20 cellular contexts compared by ENCODE assay signal in genomic region chr12:57145460-57146059, GRCh38. TPM values are rescaled to one million over a fixed set of nuclear protein-coding genes. Genes with fewer than 3 reads are reported as not detected.
DNase-seq lines count a peak whose midpoint lies in the region; ATAC-seq and TF ChIP-seq lines count a peak whose summit lies in the region.
"Had no signal": no experiment of that assay in that cellular context is flagged by ENCODE, and none has a peak within 500 bp of the region (broad histone marks: within the 10 kb centered on the region; RNA-seq: fewer than 3 reads in every experiment).

No MANE protein-coding gene starts in this region.

- no peaks in the 10 kb centered on the region for H3K27me3 Mint-ChIP-seq in dendritic cell treated with granulocyte-macrophage colony-stimulating factor and Interleukin-4, amounts not matched to agents 40 ng/mL and 50 ng/mL, for 4 days
- H3K27me3 Mint-ChIP-seq in activated T-helper 17 cell treated with anti-CD3 and anti-CD28 coated beads, Interleukin-2, amount 50 U/mL, for 72 hours: no peaks in the 10 kb centered on the region
- H3K27me3 Mint-ChIP-seq: stimulated activated memory B cell treated with anti-CD40 and anti-IgM and Interleukin-4, amounts not matched to agents 10 μg/mL and 1 μg/mL and 100 μg/mL, for 72 hours had no signal

- no peak for ATAC-seq in activated T-helper 17 cell treated with anti-CD3 and anti-CD28 coated beads, Interleukin-2, amount 50 U/mL, for 72 hours (replicated peaks)
- ATAC-seq in HG02938 (IDR thresholded peaks at IDR 0.05; ENCODE audit: unreplicated experiment): no peak
- ATAC-seq: stimulated activated memory B cell treated with anti-CD40 and anti-IgM and Interleukin-4, amounts not matched to agents 10 μg/mL and 1 μg/mL and 100 μg/mL, for 72 hours had no signal

- no peaks in the 10 kb centered on the region for H3K9me3 Mint-ChIP-seq in dendritic cell treated with granulocyte-macrophage colony-stimulating factor and Interleukin-4, amounts not matched to agents 40 ng/mL and 50 ng/mL, for 4 days
- no peaks in the 10 kb centered on the region for H3K9me3 Mint-ChIP-seq in activated T-helper 17 cell treated with anti-CD3 and anti-CD28 coated beads, Interleukin-2, amount 50 U/mL, for 72 hours
- H3K9me3 Mint-ChIP-seq: activated naive CD4-positive, alpha-beta T cell treated with anti-CD3 and anti-CD28 coated beads for 36 hours; stimulated activated memory B cell treated with anti-CD40 and anti-IgM and Interleukin-4, amounts not matched to agents 10 μg/mL and 1 μg/mL and 100 μg/mL, for 72 hours had no signal

- CTCF ChIA-PET in RWPE1 (lab: Yijun Ruan, JAX): interaction anchor here (0.8 kb wide), 1 partner anchor 21 kb away, joined by 3 read pairs; no protein-coding TSS in a partner anchor

- H3K27ac Mint-ChIP-seq in dendritic cell treated with granulocyte-macrophage colony-stimulating factor and Interleukin-4, amounts not matched to agents 40 ng/mL and 50 ng/mL, for 4 days: peak overlapping the region; percentile 17
- H3K27ac Mint-ChIP-seq in activated T-helper 17 cell treated with anti-CD3 and anti-CD28 coated beads, Interleukin-2, amount 50 U/mL, for 72 hours: no peak overlapping the region
- H3K27ac Mint-ChIP-seq: activated naive CD4-positive, alpha-beta T cell treated with anti-CD3 and anti-CD28 coated beads for 36 hours; stimulated activated memory B cell treated with anti-CD40 and anti-IgM and Interleukin-4, amounts not matched to agents 10 μg/mL and 1 μg/mL and 100 μg/mL, for 72 hours had no signal

- H3K4me1 ChIP-seq in tibial artery: peaks cover 4 to 81% (median 61%) of the 10 kb centered on the region in 4 donors
- H3K4me1 ChIP-seq in testis: peaks cover 75% of the 10 kb centered on the region

- TF ChIP-seq POLR2A in testis (IDR thresholded peaks at IDR 0.05): no peak

- H3K4me3 ChIP-seq in tibial artery: no peak overlapping the region
- no peak overlapping the region for H3K4me3 ChIP-seq in testis
- H3K4me3 ChIP-seq: SK-N-MC had no signal

- no peaks in the 10 kb centered on the region for H3K9me3 ChIP-seq in tibial artery
- H3K9me3 ChIP-seq in testis: no peaks in the 10 kb centered on the region

- intact Hi-C loops in dendritic cell treated with granulocyte-macrophage colony-stimulating factor and Interleukin-4, amounts not matched to agents 40 ng/mL and 50 ng/mL, for 4 days (cut with micrococcal nuclease): no loop called here
- intact Hi-C loops in tibial artery (cut with DNase I; ENCODE audit: low total_unique reads) (no loop called here), testis (cut with DNase I; ENCODE audit: low total_unique reads) (no loop called here)

- peaks cover 91% of the 10 kb centered on the region for H3K36me3 Mint-ChIP-seq in dendritic cell treated with granulocyte-macrophage colony-stimulating factor and Interleukin-4, amounts not matched to agents 40 ng/mL and 50 ng/mL, for 4 days (ENCODE audit: low read depth)
- no peaks in the 10 kb centered on the region for H3K36me3 Mint-ChIP-seq in activated T-helper 17 cell treated with anti-CD3 and anti-CD28 coated beads, Interleukin-2, amount 50 U/mL, for 72 hours (ENCODE audit: low read depth)
- H3K36me3 Mint-ChIP-seq: stimulated activated memory B cell treated with anti-CD40 and anti-IgM and Interleukin-4, amounts not matched to agents 10 μg/mL and 1 μg/mL and 100 μg/mL, for 72 hours had no signal

- DNase-seq in RWPE1 (ENCODE audit: low spot score) (no peak), myocyte (ENCODE audit: low read depth) (peak; percentile 90), tibial artery (no peak), COLO829 (ENCODE audit: low spot score) (no peak), testis (no peak)
- DNase-seq: activated CD8-positive, alpha-beta memory T cell treated with anti-CD3 and anti-CD28 coated beads for 24 hours; activated naive CD4-positive, alpha-beta T cell treated with anti-CD3 and anti-CD28 coated beads for 36 hours; GDM1; H7; MM.1S; stimulated activated CD4-positive, alpha-beta T cell treated with anti-CD3 and anti-CD28 coated beads, Interleukin-4, amount 100 ng/mL, for 24 hours had no signal

- H3K27me3 ChIP-seq in tibial artery (no peaks in the 10 kb centered on the region), testis (no peaks in the 10 kb centered on the region)

- H3K4me3 Mint-ChIP-seq in dendritic cell treated with granulocyte-macrophage colony-stimulating factor and Interleukin-4, amounts not matched to agents 40 ng/mL and 50 ng/mL, for 4 days: no peak overlapping the region
- no peak overlapping the region for H3K4me3 Mint-ChIP-seq in activated T-helper 17 cell treated with anti-CD3 and anti-CD28 coated beads, Interleukin-2, amount 50 U/mL, for 72 hours
- H3K4me3 Mint-ChIP-seq: activated naive CD4-positive, alpha-beta T cell treated with anti-CD3 and anti-CD28 coated beads for 36 hours; stimulated activated memory B cell treated with anti-CD40 and anti-IgM and Interleukin-4, amounts not matched to agents 10 μg/mL and 1 μg/mL and 100 μg/mL, for 72 hours had no signal

- TF ChIP-seq CTCF in RWPE1 (conservative IDR thresholded peaks at IDR 0.05; ENCODE audit: low read depth) (no peak), tibial artery (IDR thresholded peaks at IDR 0.05) (no peak), testis (IDR thresholded peaks at IDR 0.05) (no peak)

- POLR2A ChIA-PET in RWPE1 (lab: Yijun Ruan, JAX; ENCODE audit: low non-redundant PET): no interaction called here

- H3K27ac ChIP-seq in RWPE1 (peak overlapping the region; percentile 34), tibial artery (peak overlapping the region; percentile 73 to 85), testis (peak overlapping the region in 1 of 2 donors; percentile 1)
- H3K27ac ChIP-seq: SK-N-MC had no signal

- 50 to 66% methylated on average over 6 to 10 of the region's 10 CpGs for WGBS in testis, 2 donors

- H3K4me1 Mint-ChIP-seq in dendritic cell treated with granulocyte-macrophage colony-stimulating factor and Interleukin-4, amounts not matched to agents 40 ng/mL and 50 ng/mL, for 4 days (ENCODE audit: low read depth): peaks cover 83% of the 10 kb centered on the region
- H3K4me1 Mint-ChIP-seq in activated T-helper 17 cell treated with anti-CD3 and anti-CD28 coated beads, Interleukin-2, amount 50 U/mL, for 72 hours: no peaks in the 10 kb centered on the region

- H3K36me3 ChIP-seq in tibial artery (peaks cover 57 to 72% (median 70%) of the 10 kb centered on the region in 3 donors), testis (ENCODE audit: low read depth, missing control alignments) (no peaks in the 10 kb centered on the region)

RNA-seq across cellular contexts. Expression of gene LRP1-AS, which starts 1.9 kb away (rescaled TPM):
- total RNA-seq in myocyte: not detected in 2 replicates
- polyA plus RNA-seq in myocyte (2012): 0.77 TPM
- not detected for total RNA-seq in activated T-helper 17 cell treated with anti-CD3 and anti-CD28 coated beads, Interleukin-2, amount 50 U/mL, for 72 hours
- not detected for total RNA-seq in testis
- not detected for polyA plus RNA-seq in testis (ENCODE audit: insufficient read depth, low read depth, low replicate concordance)
- total RNA-seq: activated naive CD4-positive, alpha-beta T cell treated with anti-CD3 and anti-CD28 coated beads for 36 hours; H7; HT1080; mesenteric fat pad; pulmonary artery endothelial cell had no signal
- polyA plus RNA-seq: esophagus had no signal

RNA-seq across cellular contexts. Expression of gene LRP1, which starts 17.3 kb away (rescaled TPM):
- total RNA-seq in myocyte: 40.0 and 53.8 TPM in 2 replicates
- polyA plus RNA-seq in myocyte (2012): 703 TPM
- 10 to 100 TPM in 1 of 2 donors, 1 to 10 TPM in 1; 2.4 to 20.2 TPM for total RNA-seq in activated T-helper 17 cell treated with anti-CD3 and anti-CD28 coated beads, Interleukin-2, amount 50 U/mL, for 72 hours
- 100 to 1,000 TPM; 135 to 200 TPM for total RNA-seq in testis
- polyA plus RNA-seq in testis (ENCODE audit: insufficient read depth, low read depth, low replicate concordance): 82.4 TPM

RNA-seq across cellular contexts. Expression of gene STAT6, which starts 34.4 kb away (rescaled TPM):
- total RNA-seq in myocyte (51.1 and 59.4 TPM in 2 replicates), testis (10 to 100 TPM; 66.2 to 81.5 TPM)
- polyA plus RNA-seq in myocyte (2012): 66.7 TPM
- 100 to 1,000 TPM; 177 to 332 TPM for total RNA-seq in activated T-helper 17 cell treated with anti-CD3 and anti-CD28 coated beads, Interleukin-2, amount 50 U/mL, for 72 hours
- polyA plus RNA-seq in testis (ENCODE audit: insufficient read depth, low read depth, low replicate concordance): 53.2 TPM

RNA-seq across cellular contexts. Expression of gene NAB2, which starts 56.6 kb away (rescaled TPM):
- total RNA-seq in myocyte (50.6 and 76.7 TPM in 2 replicates), testis (10 to 100 TPM; 45.7 to 59.5 TPM)
- 53.8 TPM for polyA plus RNA-seq in myocyte (2012)
- total RNA-seq in activated T-helper 17 cell treated with anti-CD3 and anti-CD28 coated beads, Interleukin-2, amount 50 U/mL, for 72 hours: 10 to 100 TPM; 20.6 to 61.4 TPM
- polyA plus RNA-seq in testis (ENCODE audit: insufficient read depth, low read depth, low replicate concordance): 31.4 TPM
